26 cellular contexts compared by ENCODE assay signal in genomic region chr6:169591616-169592015, GRCh38.
"Had no signal": no experiment of that assay in that cellular context is flagged by ENCODE, and none has a peak within 500 bp of the region (broad histone marks: within the 10 kb centered on the region; RNA-seq: fewer than 3 reads in every experiment).

No MANE protein-coding gene starts in this region.

- H3K27me3 Mint-ChIP-seq: activated naive CD8-positive, alpha-beta T cell treated with anti-CD3 and anti-CD28 coated beads, Interleukin-2, amount 50 U/mL, for 24 hours had no signal

- H3K27me3 ChIP-seq: ascending aorta, body of pancreas, SJCRH30 had no signal

- H3K9me3 ChIP-seq: ascending aorta, body of pancreas, SJCRH30 had no signal

- H3K4me3 Mint-ChIP-seq: activated CD8-positive, alpha-beta T cell treated with anti-CD3 and anti-CD28 coated beads, Interleukin-2, amount 10 ng/mL, durations not matched to agents 7 days and 5 days; activated naive CD8-positive, alpha-beta T cell treated with anti-CD3 and anti-CD28 coated beads, Interleukin-2, amount 50 U/mL, for 24 hours; T-helper 1 cell treated with Interleukin-12 subunit alpha and Interleukin-12 subunit beta and Interleukin-4 antibody, amounts not matched to agents 30 μg/mL and 1 μg/mL, for 36 hours; WTC11 had no signal

- H3K27ac ChIP-seq: ascending aorta, body of pancreas, RWPE1, SJCRH30 had no signal

- H3K4me3 ChIP-seq: ascending aorta, body of pancreas, SJCRH30 had no signal

- H3K36me3 ChIP-seq: ascending aorta had no signal

- H3K27ac Mint-ChIP-seq: activated CD8-positive, alpha-beta T cell treated with anti-CD3 and anti-CD28 coated beads, Interleukin-2, amount 10 ng/mL, durations not matched to agents 7 days and 5 days; activated naive CD4-positive, alpha-beta T cell treated with anti-CD3 and anti-CD28 coated beads, Interleukin-2, amount 50 U/mL, for 72 hours; activated naive CD8-positive, alpha-beta T cell treated with anti-CD3 and anti-CD28 coated beads, Interleukin-2, amount 50 U/mL, for 24 hours; T-helper 1 cell treated with Interleukin-12 subunit alpha and Interleukin-12 subunit beta and Interleukin-4 antibody, amounts not matched to agents 30 μg/mL and 1 μg/mL, for 36 hours; WTC11 had no signal

- H3K4me1 ChIP-seq: ascending aorta, body of pancreas had no signal

- DNase-seq: activated CD4-positive, alpha-beta T cell treated with anti-CD3 and anti-CD28 coated beads for 48 hours; activated CD4-positive, alpha-beta T cell treated with anti-CD3 and anti-CD28 coated beads, Interleukin-2, amount 50 U/mL, for 4 hours; activated CD4-positive, CD25-positive, alpha-beta regulatory T cell treated with anti-CD3 and anti-CD28 coated beads, Interleukin-2, amount 50 U/mL, for 72 hours; activated CD8-positive, alpha-beta memory T cell treated with anti-CD3 and anti-CD28 coated beads, Interleukin-2, amount 50 U/mL, for 48 hours; activated CD8-positive, alpha-beta T cell treated with anti-CD3 and anti-CD28 coated beads, Interleukin-2, amount 10 ng/mL, durations not matched to agents 7 days and 5 days; activated effector memory CD4-positive, alpha-beta T cell treated with Interleukin-2 at 50 U/mL for 16 hours; activated naive CD4-positive, alpha-beta T cell treated with Interleukin-2 at 50 U/mL for 16 hours; activated naive CD8-positive, alpha-beta T cell treated with anti-CD3 and anti-CD28 coated beads, Interleukin-2, amount 50 U/mL, for 24 hours; activated T-cell treated with anti-CD3 and anti-CD28 coated beads, Interleukin-2, amount 50 U/mL, for 1 hour; amniotic stem cell; body of pancreas; Kasumi-1; KBM-7; NCI-H1048; NCI-H2081; NCI-H510A treated with DMSO at 0.1 percent for 48 hours; NCI-H69; NK-92 treated with Interleukin-12 subunit alpha and Interleukin-12 subunit beta, amount 100 ng/mL, for 24 hours; OCI-M1; Right ventricle myocardium superior; SJCRH30 had no signal

- H3K9me3 Mint-ChIP-seq: T-helper 1 cell treated with Interleukin-12 subunit alpha and Interleukin-12 subunit beta and Interleukin-4 antibody, amounts not matched to agents 30 μg/mL and 1 μg/mL, for 36 hours had no signal
